In the genomic region with DNA sequence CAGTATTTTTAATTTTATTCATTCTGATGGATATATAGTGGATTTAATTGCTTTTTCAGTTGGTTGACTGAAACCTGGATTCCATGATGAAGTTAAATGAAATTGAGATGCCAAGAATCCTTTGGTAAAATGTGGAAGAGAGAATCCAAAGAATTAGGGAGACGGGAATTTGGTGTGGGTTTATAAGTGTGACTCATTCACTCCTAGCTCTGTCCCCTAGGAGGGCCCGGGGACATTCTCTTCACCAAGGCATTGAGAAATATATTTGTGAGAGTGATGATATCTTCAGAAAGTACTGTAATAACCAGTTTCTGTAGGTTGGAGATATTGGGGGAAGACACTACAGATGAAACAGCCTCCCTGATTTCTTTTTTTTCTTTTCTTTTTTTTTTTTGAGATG, we compare ENCODE assay signal across 23 cellular contexts. TPM values are rescaled to one million over a fixed set of nuclear protein-coding genes. Genes with fewer than 3 reads are reported as not detected.
DNase-seq lines count a peak whose midpoint lies in the region; TF ChIP-seq lines count a peak whose summit lies in the region.
"Had no signal": no experiment of that assay in that cellular context is flagged by ENCODE, and none has a peak within 500 bp of the region (broad histone marks: within the 10 kb centered on the region; RNA-seq: fewer than 3 reads in every experiment).

No MANE protein-coding gene starts in this region.

- no peaks in the 10 kb centered on the region for H3K4me1 ChIP-seq in GM23248 (ENCODE audit: insufficient read depth)
- H3K4me1 ChIP-seq in prostate gland (replicated peaks) = no peaks in the 10 kb centered on the region
- H3K4me1 ChIP-seq: HAP-1 had no signal

- POLR2A ChIA-PET in BJ (lab: Charles Lee) = no interaction called here

- in situ Hi-C loops in GM23248 (cut with MboI) = no loop called here

- H3K36me3 ChIP-seq in BJ (ENCODE audit: control insufficient read depth, insufficient read depth, low read length) (no peaks in the 10 kb centered on the region), GM23248 (ENCODE audit: low read depth) (no peaks in the 10 kb centered on the region), prostate gland (no peaks in the 10 kb centered on the region)
- H3K36me3 ChIP-seq: BE2C, HAP-1 had no signal

- no peak overlapping the region for H3K4me2 ChIP-seq in GM23248 (ENCODE audit: unreplicated experiment)

- 23 to 28% methylated on average over 2 of the region's 2 CpGs for WGBS in GM23248 (ENCODE audit: low coverage in 1 of 2, low lambda C conversion rate in 2 of 2, missing lambda C conversion rate in 2 of 2), 2 experiments
- 70% methylated on average over 2 of the region's 2 CpGs for WGBS in prostate gland

- intact Hi-C loops in prostate gland (cut with DNase I) = no loop called here

- H3K9me2 ChIP-seq in GM23248 (ENCODE audit: insufficient read depth) = no peaks in the 10 kb centered on the region

- H3K79me2 ChIP-seq in GM23248 (ENCODE audit: insufficient read depth) = no peaks in the 10 kb centered on the region

- TF ChIP-seq CTCF in BJ (IDR thresholded peaks at IDR 0.05; ENCODE audit: insufficient read depth, low read depth, low read length) (no peak), fibroblast of mammary gland (conservative IDR thresholded peaks at IDR 0.05; ENCODE audit: control insufficient read depth, insufficient read depth, low read depth, low read length) (no peak), prostate gland (IDR thresholded peaks at IDR 0.05) (no peak)

- no peak for TF ChIP-seq POLR2A in prostate gland (IDR thresholded peaks at IDR 0.05)

- no peak overlapping the region for H3K9ac ChIP-seq in GM23248

- H3K4me3 ChIP-seq in BJ (ENCODE audit: low read depth, low read length) (no peak overlapping the region), fibroblast of mammary gland (ENCODE audit: control insufficient read depth, low read depth, low read length) (no peak overlapping the region), GM23248 (no peak overlapping the region), prostate gland (no peak overlapping the region)
- H3K4me3 ChIP-seq: GM12878, HAP-1 had no signal

- DNase-seq in BJ (ENCODE audit: low read depth) (peak; percentile 33), M059J (ENCODE audit: low read depth) (peak; percentile 52), fibroblast of mammary gland (ENCODE audit: low read depth) (peak; percentile 6), GM23248 (no peak), prostate gland (ENCODE audit: low spot score) (no peak), NCI-H69 (lab: John Stamatoyannopoulos, UW) (no peak), SKM-1 treated with dmso at 0.1 percent for 144 hours (lab: John Stamatoyannopoulos, UW; ENCODE audit: unreplicated experiment) (no peak)
- DNase-seq: AML-193; BE2C; C1 segment of cervical spinal cord; Calu3; CD4-positive, alpha-beta memory T cell; COR-L47; DMS53; DMS79 treated with DMSO at 0.1 percent for 48 hours; GDM1; GOT3; HFFc6 had no signal

- H3K9me3 ChIP-seq in GM23248 (ENCODE audit: low read depth) (no peaks in the 10 kb centered on the region), prostate gland (no peaks in the 10 kb centered on the region)
- H3K9me3 ChIP-seq: BE2C, HAP-1 had no signal

- CTCF ChIA-PET in BJ (lab: Yijun Ruan, JAX) = interaction anchor here (1.3 to 1.8 kb wide), 2 partner anchors 150 to 176 kb away, joined by 3 read pairs; no protein-coding TSS in a partner anchor

- H3K27ac ChIP-seq in GM23248 (no peak overlapping the region), prostate gland (no peak overlapping the region)

- no peak overlapping the region for H2AFZ ChIP-seq in GM23248

- no peaks in the 10 kb centered on the region for H4K20me1 ChIP-seq in GM23248 (ENCODE audit: insufficient read depth)

- H3K27me3 ChIP-seq in BJ (ENCODE audit: control insufficient read depth, insufficient read depth, low read length) = peaks cover 18% of the 10 kb centered on the region
- H3K27me3 ChIP-seq in GM23248 (replicated peaks; ENCODE audit: insufficient read depth) = peaks cover 49% of the 10 kb centered on the region
- H3K27me3 ChIP-seq in prostate gland (replicated peaks; ENCODE audit: insufficient read depth) = no peaks in the 10 kb centered on the region
- H3K27me3 ChIP-seq: BE2C had no signal

- H3F3A ChIP-seq in GM23248 (ENCODE audit: insufficient read depth) = no peaks in the 10 kb centered on the region

RNA-seq across cellular contexts. Expression of a gene that starts 13.6 kb away (rescaled TPM):
- polyA plus RNA-seq in BJ (2011; rRNA removed) = not detected in 2 replicates
- not detected in 2 replicates for polyA minus RNA-seq in BJ (2011; rRNA and poly(A)+ RNA removed)
- total RNA-seq in M059J (2014; rRNA removed; shearing (Covaris generic)) = not detected in 2 replicates
- total RNA-seq in GM23248 (2014; rRNA removed; shearing (Covaris generic)) = not detected in 2 replicates
- not detected in 2 replicates for polyA plus RNA-seq in GM23248 (2016; fragmentation: Nextera tagmentation; extraction: Ambion mirVana)
- under 1 TPM in 1 of 2 donors, not detected in 1; 0.40 TPM for total RNA-seq in prostate gland
- total RNA-seq: A172; A673; Calu3; CD4-positive, alpha-beta memory T cell; Daoy; GM12878; HFFc6 had no signal
- polyA plus RNA-seq: CD4-positive, alpha-beta memory T cell; GM12878 had no signal

RNA-seq across cellular contexts. Expression of a gene that starts 33.0 kb away (rescaled TPM):
- 114 and 164 TPM in 2 replicates for polyA plus RNA-seq in BJ (2011; rRNA removed)
- 148 and 217 TPM in 2 replicates for polyA minus RNA-seq in BJ (2011; rRNA and poly(A)+ RNA removed)
- total RNA-seq in M059J (2014; rRNA removed; shearing (Covaris generic)) = 31.8 and 55.5 TPM in 2 replicates
- 68.0 and 70.6 TPM in 2 replicates for total RNA-seq in GM23248 (2014; rRNA removed; shearing (Covaris generic))
- polyA plus RNA-seq in GM23248 (2016; fragmentation: Nextera tagmentation; extraction: Ambion mirVana) = 24.9 and 28.4 TPM in 2 replicates
- 100 to 1,000 TPM in 1 of 2 donors, 10 to 100 TPM in 1; 85.0 to 142 TPM for total RNA-seq in prostate gland

RNA-seq across cellular contexts. Expression of a gene that starts 41.0 kb away (rescaled TPM):
- polyA plus RNA-seq in BJ (2011; rRNA removed) (not detected in 2 replicates), GM23248 (2016; fragmentation: Nextera tagmentation; extraction: Ambion mirVana) (not detected in 2 replicates)
- polyA minus RNA-seq in BJ (2011; rRNA and poly(A)+ RNA removed) = not detected in 2 replicates
- total RNA-seq in M059J (2014; rRNA removed; shearing (Covaris generic)) = not detected in 2 replicates
- not detected in 2 replicates for total RNA-seq in GM23248 (2014; rRNA removed; shearing (Covaris generic))
- 10 to 100 TPM in 1 of 2 donors, under 1 TPM in 1; 0.87 to 23.9 TPM for total RNA-seq in prostate gland
- total RNA-seq: A172; A673; Calu3; CD4-positive, alpha-beta memory T cell; Daoy; HFFc6 had no signal
- polyA plus RNA-seq: CD4-positive, alpha-beta memory T cell had no signal

Comparison
In these comparisons a context has a peak if more than half of its experiments do, and no peak if none do; other contexts are left out.
1. DNase-seq: peak in BJ (single experiment), M059J (single experiment) and fibroblast of mammary gland (single experiment); none in GM23248 (single experiment), prostate gland (single experiment), NCI-H69 (single experiment) and SKM-1 treated with dmso at 0.1 percent for 144 hours (single experiment).